Comparison of ENCODE assay signal across 9 cellular contexts in genomic region chr9:130118841-130119520, GRCh38. TPM values are rescaled to one million over a fixed set of nuclear protein-coding genes. Genes with fewer than 3 reads are reported as not detected.
DNase-seq lines count a peak whose midpoint lies in the region; TF ChIP-seq lines count a peak whose summit lies in the region.
"Had no signal": no experiment of that assay in that cellular context is flagged by ENCODE, and none has a peak within 500 bp of the region (broad histone marks: within the 10 kb centered on the region; RNA-seq: fewer than 3 reads in every experiment).

No MANE protein-coding gene starts in this region.

- no peak overlapping the region for H4K8ac ChIP-seq in H9 (replicated peaks; ENCODE audit: insufficient read length, low read depth, low read length)

- H3K27me3 Mint-ChIP-seq in H9 (ENCODE audit: low read depth) = no peaks in the 10 kb centered on the region

- H4K5ac ChIP-seq in H9 (ENCODE audit: insufficient read length, low read depth, low read length) = no peak overlapping the region

- H3K18ac ChIP-seq in H9 (ENCODE audit: insufficient read length, low read depth, low read length) = no peak overlapping the region

- no peak overlapping the region for H2BK5ac ChIP-seq in H9 (ENCODE audit: insufficient read length, low read length)

- peaks cover 10% of the 10 kb centered on the region; the same call in 1 of the 2 replicates for H3K4me1 ChIP-seq in H9 (ENCODE audit: insufficient read depth, low read length)
- H3K4me1 ChIP-seq in skeletal muscle tissue (ENCODE audit: control insufficient read depth in 3 of 3, insufficient read depth in 3 of 3, low read length in 3 of 3) = peaks cover 7 to 20% (median 14%) of the 10 kb centered on the region in 3 donors

- H2AFZ ChIP-seq in H9 (ENCODE audit: low read length) = no peak overlapping the region

- no peaks in the 10 kb centered on the region for H3K23me2 ChIP-seq in H9 (ENCODE audit: insufficient read length, low read depth, low read length, poor library complexity, severe bottlenecking)

- DNase-seq in H9 = peak; percentile 74
- peak; percentile 98 for DNase-seq in NCI-H345 treated with DMSO at 0.1 percent for 48 hours (lab: John Stamatoyannopoulos, UW; ENCODE audit: unreplicated experiment)
- DNase-seq in epithelial cell of proximal tubule (ENCODE audit: low read depth) = peak; percentile 79
- DNase-seq in activated CD4-positive, CD25-positive, alpha-beta regulatory T cell treated with anti-CD3 and anti-CD28 coated beads, Interleukin-2, amount 50 U/mL, for 72 hours = no peak
- DNase-seq in CD1c-positive myeloid dendritic cell (ENCODE audit: extremely low spot score) = no peak
- no peak for DNase-seq in stimulated activated CD4-positive, alpha-beta T cell treated with anti-CD3 and anti-CD28 coated beads, Interleukin-4, amount 100 ng/mL, for 1 hour
- DNase-seq in GM20000 (ENCODE audit: low spot score) = no peak
- DNase-seq: activated T-cell treated with anti-CD3 and anti-CD28 coated beads, Interleukin-2, amount 50 U/mL, for 4 hours had no signal

- no peak overlapping the region for H3K56ac ChIP-seq in H9 (ENCODE audit: insufficient read length, low read depth, low read length)

- H3K4me3 ChIP-seq in epithelial cell of proximal tubule (ENCODE audit: low read depth, low read length) (no peak overlapping the region), skeletal muscle tissue (ENCODE audit: low read length in 3 of 3) (no peak overlapping the region)

- peaks cover 9 to 29% (median 26%) of the 10 kb centered on the region in 3 donors for H3K36me3 ChIP-seq in skeletal muscle tissue (ENCODE audit: control insufficient read depth in 3 of 3, insufficient read depth in 3 of 3, low read length in 3 of 3)

- peak overlapping the region; percentile 36 to 96 (median 84) for H3K27ac Mint-ChIP-seq in H9

- H2AK5ac ChIP-seq in H9 (ENCODE audit: insufficient read length, low read length) = no peak overlapping the region

- no peak overlapping the region for H3K4me2 ChIP-seq in H9 (ENCODE audit: insufficient read depth, insufficient read length, low read length)

- H3K4ac ChIP-seq in H9 (ENCODE audit: low read depth, low read length) = no peak overlapping the region

- no peak overlapping the region for H2BK15ac ChIP-seq in H9 (ENCODE audit: low read depth, low read length)

- TF ChIP-seq CTCF in H9 (conservative IDR thresholded peaks at IDR 0.05) (no peak), epithelial cell of proximal tubule (conservative IDR thresholded peaks at IDR 0.05; ENCODE audit: low read depth, low read length) (no peak), GM20000 (IDR thresholded peaks at IDR 0.05; ENCODE audit: extremely low read depth, missing control alignments) (no peak)

- peaks cover 37 to 44% of the 10 kb centered on the region in 2 experiments for H3K4me1 Mint-ChIP-seq in H9

- H3K79me1 ChIP-seq in H9 (ENCODE audit: insufficient read depth, low read depth, low read length, poor library complexity, severe bottlenecking) = no peaks in the 10 kb centered on the region

- H3K36me3 Mint-ChIP-seq in H9 (ENCODE audit: insufficient read depth in 1 of 3, low read depth in 3 of 3) = peaks cover 0 to 36% (median 10%) of the 10 kb centered on the region in 3 experiments; a peak in 5 of 7 replicates

- no peak overlapping the region for H3K23ac ChIP-seq in H9 (ENCODE audit: insufficient read length, low read depth, low read length)

- no peak overlapping the region for H2BK120ac ChIP-seq in H9 (ENCODE audit: low read depth, low read length, poor library complexity, severe bottlenecking)

- WGBS in H9 (ENCODE audit: extremely low coverage, insufficient read length, low lambda C conversion rate) = no CpG with 5 or more reads among the region's 17 CpGs

- no peaks in the 10 kb centered on the region for H3K9me3 Mint-ChIP-seq in H9
- H3K9me3 Mint-ChIP-seq: activated T-cell treated with anti-CD3 and anti-CD28 coated beads, Interleukin-2, amount 50 U/mL, for 4 hours had no signal

- H2BK20ac ChIP-seq in H9 (ENCODE audit: low read depth, low read length, poor library complexity, severe bottlenecking) = no peak overlapping the region

- H3T11ph ChIP-seq in H9 (ENCODE audit: low read length) = no peak overlapping the region

- H3K9ac ChIP-seq in H9 (ENCODE audit: extremely low read depth, insufficient read length, low read length) = no peak overlapping the region
- H3K9ac ChIP-seq in skeletal muscle tissue (ENCODE audit: low read depth in 1 of 3, low read length in 3 of 3) = no peak overlapping the region

- 0 out of 2 replicates have a peak overlapping the region, but pooled peaks have one; percentile 18 for H3K14ac ChIP-seq in H9 (ENCODE audit: insufficient read depth, low read length)

- no peak overlapping the region for H3K4me3 Mint-ChIP-seq in H9
- H3K4me3 Mint-ChIP-seq: activated T-cell treated with anti-CD3 and anti-CD28 coated beads, Interleukin-2, amount 50 U/mL, for 4 hours had no signal

- H3K27me3 ChIP-seq in H9 (ENCODE audit: insufficient read depth, low read length) (no peaks in the 10 kb centered on the region), skeletal muscle tissue (ENCODE audit: control insufficient read depth in 3 of 3, insufficient read depth in 3 of 3, low read length in 3 of 3) (no peaks in the 10 kb centered on the region)

- H2BK12ac ChIP-seq in H9 (ENCODE audit: insufficient read length, low read depth, low read length) = no peak overlapping the region

- H4K20me1 ChIP-seq in H9 (ENCODE audit: control insufficient read depth, insufficient read depth, insufficient read length) = no peaks in the 10 kb centered on the region

- no peak overlapping the region for H4K91ac ChIP-seq in H9 (ENCODE audit: insufficient read length, low read depth, low read length)

- H3K27ac ChIP-seq in H9 (ENCODE audit: insufficient read length, low read depth, low read length) = no peak overlapping the region
- H3K27ac ChIP-seq in skeletal muscle tissue (ENCODE audit: low read depth, low read length) = peak overlapping the region; percentile 14

- H3K9me3 ChIP-seq in H9 (ENCODE audit: control insufficient read depth, low read depth, low read length) = no peaks in the 10 kb centered on the region
- H3K9me3 ChIP-seq in skeletal muscle tissue (ENCODE audit: control insufficient read depth in 3 of 3, low read length in 3 of 3) = no peaks in the 10 kb centered on the region

- H3K79me2 ChIP-seq in H9 (ENCODE audit: insufficient read depth, low read length) = no peaks in the 10 kb centered on the region

RNA-seq across cellular contexts. Expression of gene NCS1, which starts 53.2 kb away (rescaled TPM):
- 35.0 and 38.1 TPM in 2 replicates for total RNA-seq in H9 (2021)
- total RNA-seq in epithelial cell of proximal tubule = 48.8 and 77.7 TPM in 2 replicates
- 19.3 TPM for total RNA-seq in skeletal muscle tissue

Comparison
In these comparisons a context has a peak if more than half of its experiments do, and no peak if none do; other contexts are left out.
1. DNase-seq: peak in H9 (single experiment), NCI-H345 treated with DMSO at 0.1 percent for 48 hours (single experiment) and epithelial cell of proximal tubule (single experiment); none in activated CD4-positive, CD25-positive, alpha-beta regulatory T cell treated with anti-CD3 and anti-CD28 coated beads, Interleukin-2, amount 50 U/mL, for 72 hours (single experiment), CD1c-positive myeloid dendritic cell (single experiment), stimulated activated CD4-positive, alpha-beta T cell treated with anti-CD3 and anti-CD28 coated beads, Interleukin-4, amount 100 ng/mL, for 1 hour (single experiment) and GM20000 (single experiment).